8 cellular contexts compared by ENCODE assay signal in genomic region chr22:41285820-41286638, GRCh38. TPM values are rescaled to one million over a fixed set of nuclear protein-coding genes. Genes with fewer than 3 reads are reported as not detected.
DNase-seq lines count a peak whose midpoint lies in the region; ATAC-seq and TF ChIP-seq lines count a peak whose summit lies in the region.

A gene with protein sequence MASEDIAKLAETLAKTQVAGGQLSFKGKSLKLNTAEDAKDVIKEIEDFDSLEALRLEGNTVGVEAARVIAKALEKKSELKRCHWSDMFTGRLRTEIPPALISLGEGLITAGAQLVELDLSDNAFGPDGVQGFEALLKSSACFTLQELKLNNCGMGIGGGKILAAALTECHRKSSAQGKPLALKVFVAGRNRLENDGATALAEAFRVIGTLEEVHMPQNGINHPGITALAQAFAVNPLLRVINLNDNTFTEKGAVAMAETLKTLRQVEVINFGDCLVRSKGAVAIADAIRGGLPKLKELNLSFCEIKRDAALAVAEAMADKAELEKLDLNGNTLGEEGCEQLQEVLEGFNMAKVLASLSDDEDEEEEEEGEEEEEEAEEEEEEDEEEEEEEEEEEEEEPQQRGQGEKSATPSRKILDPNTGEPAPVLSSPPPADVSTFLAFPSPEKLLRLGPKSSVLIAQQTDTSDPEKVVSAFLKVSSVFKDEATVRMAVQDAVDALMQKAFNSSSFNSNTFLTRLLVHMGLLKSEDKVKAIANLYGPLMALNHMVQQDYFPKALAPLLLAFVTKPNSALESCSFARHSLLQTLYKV (minus strand): TSS chr22:41286187. CDS start chr22:41281044, 5,143 bp downstream.

- ATAC-seq in GM19023 (IDR thresholded peaks at IDR 0.05; ENCODE audit: unreplicated experiment) (peak; percentile 95), HG03280 (IDR thresholded peaks at IDR 0.05; ENCODE audit: unreplicated experiment) (peak; percentile 94)

- H3K27me3 Mint-ChIP-seq in immature natural killer cell (ENCODE audit: low read depth in 3 of 3), result peaks cover 5 to 14% (median 7%) of the 10 kb centered on the region in 3 donors

- H3K36me3 Mint-ChIP-seq in immature natural killer cell, result peaks cover 0 to 8% (median 3%) of the 10 kb centered on the region in 3 donors

- peaks cover 21 to 34% of the 10 kb centered on the region in 2 donors for H3K4me1 Mint-ChIP-seq in immature natural killer cell

- H3K9me3 Mint-ChIP-seq in immature natural killer cell, result no peaks in the 10 kb centered on the region

- peak within 1 kb of the TSS; percentile 93 to 98 (median 96) for H3K27ac Mint-ChIP-seq in immature natural killer cell

- peak within 1 kb of the TSS; percentile 83 for H3K4me3 ChIP-seq in AG10803 (ENCODE audit: low read length)

- TF ChIP-seq CTCF in AG10803 (conservative IDR thresholded peaks at IDR 0.05; ENCODE audit: low read length), result peak; percentile 22; the same call in 1 of the 2 replicates

- peak; percentile 97 for DNase-seq in AG10803 (ENCODE audit: low read depth)
- peak; percentile 94 for DNase-seq in NCI-H345 treated with DMSO at 0.1 percent for 48 hours (lab: John Stamatoyannopoulos, UW; ENCODE audit: unreplicated experiment)
- DNase-seq in activated CD4-positive, CD25-positive, alpha-beta regulatory T cell (lab: John Stamatoyannopoulos, UW), result peak; percentile 92 to 98 (median 96)
- peak; percentile 99 for DNase-seq in central memory CD4-positive, alpha-beta T cell
- DNase-seq in immature natural killer cell, result peak; percentile 97 to 98 (median 97)
- peak; percentile 96 for DNase-seq in smooth muscle cell of the brain vasculature (ENCODE audit: low read depth, low spot score)

- H3K4me3 Mint-ChIP-seq in immature natural killer cell, result peak within 1 kb of the TSS; percentile 92 to 98 (median 94)

RNA-seq across cellular contexts. Expression of the gene that starts here (rescaled TPM):
- polyA plus RNA-seq in immature natural killer cell, result 10 to 100 TPM; 10.4 to 29.9 (median 15.6) TPM

Comparison
In these comparisons a context has a peak if more than half of its experiments do, and no peak if none do; other contexts are left out.
1. Peak in every context shown above with its lines: DNase-seq, ATAC-seq and H3K4me3 ChIP-seq.